Comparison of ENCODE assay signal across 11 cellular contexts in the genomic region with DNA sequence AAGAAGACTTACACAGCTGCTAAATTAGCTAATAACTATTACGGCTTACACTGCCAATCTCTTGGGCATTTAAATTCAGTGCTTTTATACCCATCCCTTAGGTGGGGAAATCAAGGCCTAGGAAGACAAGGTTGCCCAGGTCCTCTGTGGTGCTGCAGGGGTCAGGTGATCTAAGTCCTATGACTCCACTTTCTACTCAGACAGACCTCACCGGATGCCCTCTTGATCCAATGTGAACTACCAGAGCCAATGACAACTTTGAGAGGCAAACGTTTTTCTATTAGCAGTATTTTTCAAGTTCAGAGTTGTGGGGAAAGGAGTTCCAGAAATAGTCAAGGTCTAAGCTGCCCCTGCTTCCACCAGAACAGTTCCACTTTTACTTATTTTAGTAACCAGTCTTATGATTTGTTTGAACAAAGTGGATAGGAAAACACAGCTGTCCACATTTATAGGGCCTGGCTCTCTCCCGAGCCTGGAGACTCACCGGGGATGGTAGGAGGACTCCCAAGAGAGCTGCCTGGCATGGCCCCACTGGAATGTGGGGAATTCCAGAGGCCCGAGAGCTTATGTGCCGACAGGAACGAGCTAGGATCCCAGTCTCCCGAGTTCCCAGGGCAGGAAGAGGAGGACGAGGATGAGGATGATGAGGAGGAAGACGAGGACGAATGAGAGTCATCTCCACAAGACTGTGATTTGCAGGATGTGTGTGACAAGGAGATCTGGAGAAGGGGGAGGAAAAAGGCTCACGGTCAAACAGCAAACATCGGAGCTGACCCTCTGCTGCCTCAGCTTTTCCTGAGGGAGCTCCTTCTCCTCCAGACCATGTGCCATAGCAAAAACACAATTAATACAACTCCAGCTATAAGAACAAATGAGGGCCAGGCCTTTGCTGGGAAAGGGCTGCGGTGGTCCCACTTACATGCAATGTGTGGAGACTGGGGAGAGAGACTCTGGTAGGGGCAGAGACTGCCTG. TPM values are rescaled to one million over a fixed set of nuclear protein-coding genes. Genes with fewer than 3 reads are reported as not detected.
A peak's percentile ranks its signal among the peaks of the same experiment; 100 is the strongest.
DNase-seq lines count a peak whose midpoint lies in the region; ATAC-seq and TF ChIP-seq lines count a peak whose summit lies in the region.
"Had no signal": no experiment of that assay in that cellular context is flagged by ENCODE, and none has a peak within 500 bp of the region (broad histone marks: within the 10 kb centered on the region; RNA-seq: fewer than 3 reads in every experiment).

No MANE protein-coding gene starts in this region.

- peaks cover 21% of the 10 kb centered on the region for H3K36me3 Mint-ChIP-seq in osteocyte (ENCODE audit: unreplicated experiment)

- DNase-seq in AG10803 (ENCODE audit: low read depth) (peak; percentile 95), RWPE1 (ENCODE audit: low spot score) (no peak), fibroblast of gingiva (ENCODE audit: low read depth) (peak; percentile 88), osteocyte (ENCODE audit: extremely low spot score, unreplicated experiment) (peak; percentile 90), medulla oblongata (ENCODE audit: extremely low spot score) (no peak), RPMI8226 (no peak)
- DNase-seq: NCI-H524, trophoblast cell had no signal

- H3K4me1 Mint-ChIP-seq in osteocyte (ENCODE audit: unreplicated experiment) = peaks cover 58% of the 10 kb centered on the region

- peak overlapping the region; percentile 8 for H3K4me3 ChIP-seq in AG10803 (ENCODE audit: low read length)

- no peaks in the 10 kb centered on the region for H3K9me3 Mint-ChIP-seq in osteocyte (ENCODE audit: unreplicated experiment)
- H3K9me3 Mint-ChIP-seq: memory B cell had no signal

- CTCF ChIA-PET in RWPE1 (lab: Yijun Ruan, JAX) = interaction anchor here (0.6 kb wide), 2 partner anchors 38 to 147 kb away, joined by 4 to 5 read pairs; no protein-coding TSS in a partner anchor

- ATAC-seq in GM19351 (IDR thresholded peaks at IDR 0.05; ENCODE audit: unreplicated experiment) (no peak), HG02610 (IDR thresholded peaks at IDR 0.05; ENCODE audit: unreplicated experiment) (no peak)

- TF ChIP-seq CTCF in AG10803 (conservative IDR thresholded peaks at IDR 0.05; ENCODE audit: low read length) = no peak
- TF ChIP-seq CTCF in RWPE1 (conservative IDR thresholded peaks at IDR 0.05; ENCODE audit: low read depth) = no peak
- TF ChIP-seq CTCF in osteocyte (IDR thresholded peaks at IDR 0.05) = no peak

- no peaks in the 10 kb centered on the region for H3K27me3 Mint-ChIP-seq in osteocyte (ENCODE audit: unreplicated experiment)
- H3K27me3 Mint-ChIP-seq: memory B cell had no signal

- POLR2A ChIA-PET in RWPE1 (lab: Yijun Ruan, JAX; ENCODE audit: low non-redundant PET) = interaction anchor here (1.2 kb wide), 1 partner anchor 20 kb away, joined by 3 read pairs; no protein-coding TSS in a partner anchor

- H3K27ac ChIP-seq in RWPE1 = peak overlapping the region; percentile 68

- H3K4me3 Mint-ChIP-seq in osteocyte (ENCODE audit: unreplicated experiment) = peak overlapping the region; percentile 55
- H3K4me3 Mint-ChIP-seq: memory B cell had no signal

- peak overlapping the region; percentile 96 for H3K27ac Mint-ChIP-seq in osteocyte (ENCODE audit: unreplicated experiment)
- H3K27ac Mint-ChIP-seq: memory B cell had no signal

RNA-seq across cellular contexts. Expression of a gene that starts 16.7 kb away (rescaled TPM):
- total RNA-seq in osteocyte = 82.0 and 97.2 TPM in 2 replicates

RNA-seq across cellular contexts. Expression of a gene that starts 20.9 kb away (rescaled TPM):
- total RNA-seq in osteocyte = 68.7 and 83.1 TPM in 2 replicates

RNA-seq across cellular contexts. Expression of a gene that starts 28.0 kb away (rescaled TPM):
- total RNA-seq in osteocyte = 5.5 and 7.2 TPM in 2 replicates

RNA-seq across cellular contexts. Expression of a gene that starts 40.3 kb away (rescaled TPM):
- 312 and 358 TPM in 2 replicates for total RNA-seq in osteocyte

RNA-seq across cellular contexts. Expression of a gene that starts 54.3 kb away (rescaled TPM):
- 216 and 248 TPM in 2 replicates for total RNA-seq in osteocyte

Comparison
In these comparisons a context has a peak if more than half of its experiments do, and no peak if none do; other contexts are left out.
1. DNase-seq: peak in AG10803 (single experiment), fibroblast of gingiva (single experiment) and osteocyte (single experiment); none in RWPE1 (single experiment), medulla oblongata (single experiment) and RPMI8226 (single experiment).